ENCODE assay signal across 8 cellular contexts in the genomic region with DNA sequence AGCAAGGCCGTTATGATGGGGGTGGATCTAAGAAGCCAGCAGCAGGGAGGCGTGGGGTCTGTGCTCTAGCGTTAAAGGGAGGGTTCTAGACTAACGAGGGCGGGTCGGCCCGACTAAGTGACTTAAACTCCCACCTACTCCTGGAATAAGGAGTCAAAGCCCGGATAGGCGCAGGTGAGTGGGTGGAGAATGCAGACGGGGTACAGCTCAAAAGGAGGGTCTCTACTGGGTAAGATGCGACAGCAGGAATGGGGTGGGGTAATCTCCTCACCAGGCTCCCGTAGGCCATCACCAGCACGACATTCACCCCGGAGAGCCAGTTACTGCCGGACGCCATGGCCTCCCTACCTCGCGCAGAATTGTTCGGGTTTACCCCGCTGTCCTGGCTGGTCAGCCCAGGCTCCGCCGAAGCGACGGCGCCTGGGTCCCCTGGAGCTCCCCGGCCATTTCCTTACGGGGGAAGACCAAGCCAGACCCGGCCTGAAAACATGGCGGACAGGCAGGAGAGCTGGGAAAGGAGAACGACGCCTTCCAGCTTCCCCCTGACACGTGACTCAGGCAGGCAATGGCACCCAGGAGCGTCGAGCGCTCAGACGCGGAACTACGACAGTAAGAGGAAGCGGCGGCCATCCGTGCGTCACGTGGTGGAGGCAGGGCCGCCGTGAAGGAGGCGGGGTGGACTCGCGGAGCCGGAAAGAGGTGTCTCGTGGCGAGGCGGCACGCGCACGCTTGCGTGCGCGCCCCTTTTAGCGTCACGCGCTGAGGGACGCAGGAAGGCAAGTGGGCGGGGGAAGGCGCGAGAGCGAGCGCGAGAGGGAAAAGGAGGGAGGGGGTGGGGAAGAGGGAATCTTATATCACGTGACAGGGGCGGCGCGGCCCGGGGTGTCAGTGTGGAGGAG. TPM values are rescaled to one million over a fixed set of nuclear protein-coding genes. Genes with fewer than 3 reads are reported as not detected.
DNase-seq lines count a peak whose midpoint lies in the region; ATAC-seq and TF ChIP-seq lines count a peak whose summit lies in the region.

A gene with protein sequence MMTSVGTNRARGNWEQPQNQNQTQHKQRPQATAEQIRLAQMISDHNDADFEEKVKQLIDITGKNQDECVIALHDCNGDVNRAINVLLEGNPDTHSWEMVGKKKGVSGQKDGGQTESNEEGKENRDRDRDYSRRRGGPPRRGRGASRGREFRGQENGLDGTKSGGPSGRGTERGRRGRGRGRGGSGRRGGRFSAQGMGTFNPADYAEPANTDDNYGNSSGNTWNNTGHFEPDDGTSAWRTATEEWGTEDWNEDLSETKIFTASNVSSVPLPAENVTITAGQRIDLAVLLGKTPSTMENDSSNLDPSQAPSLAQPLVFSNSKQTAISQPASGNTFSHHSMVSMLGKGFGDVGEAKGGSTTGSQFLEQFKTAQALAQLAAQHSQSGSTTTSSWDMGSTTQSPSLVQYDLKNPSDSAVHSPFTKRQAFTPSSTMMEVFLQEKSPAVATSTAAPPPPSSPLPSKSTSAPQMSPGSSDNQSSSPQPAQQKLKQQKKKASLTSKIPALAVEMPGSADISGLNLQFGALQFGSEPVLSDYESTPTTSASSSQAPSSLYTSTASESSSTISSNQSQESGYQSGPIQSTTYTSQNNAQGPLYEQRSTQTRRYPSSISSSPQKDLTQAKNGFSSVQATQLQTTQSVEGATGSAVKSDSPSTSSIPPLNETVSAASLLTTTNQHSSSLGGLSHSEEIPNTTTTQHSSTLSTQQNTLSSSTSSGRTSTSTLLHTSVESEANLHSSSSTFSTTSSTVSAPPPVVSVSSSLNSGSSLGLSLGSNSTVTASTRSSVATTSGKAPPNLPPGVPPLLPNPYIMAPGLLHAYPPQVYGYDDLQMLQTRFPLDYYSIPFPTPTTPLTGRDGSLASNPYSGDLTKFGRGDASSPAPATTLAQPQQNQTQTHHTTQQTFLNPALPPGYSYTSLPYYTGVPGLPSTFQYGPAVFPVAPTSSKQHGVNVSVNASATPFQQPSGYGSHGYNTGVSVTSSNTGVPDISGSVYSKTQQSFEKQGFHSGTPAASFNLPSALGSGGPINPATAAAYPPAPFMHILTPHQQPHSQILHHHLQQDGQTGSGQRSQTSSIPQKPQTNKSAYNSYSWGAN (plus strand): TSS at position 885 of the 899 bp plus-strand sequence. CDS start 4,169 bp downstream, outside the sequence.

- H3K4me3 ChIP-seq in spleen = peak within 1 kb of the TSS; percentile 66 to 83 (median 74)

- DNase-seq in AG08396 (ENCODE audit: low spot score) (peak; percentile 95), NCI-H345 treated with DMSO at 0.1 percent for 48 hours (lab: John Stamatoyannopoulos, UW; ENCODE audit: unreplicated experiment) (peak; percentile 100), inferior parietal cortex (ENCODE audit: extremely low spot score) (peak; percentile 99), spleen (peak; percentile 100)
- DNase-seq in activated CD4-positive, CD25-positive, alpha-beta regulatory T cell (lab: John Stamatoyannopoulos, UW) = peak; percentile 94 to 98 (median 97)
- DNase-seq in central memory CD4-positive, alpha-beta T cell = peak; percentile 99

- ATAC-seq in GM19023 (IDR thresholded peaks at IDR 0.05; ENCODE audit: unreplicated experiment) (peak; percentile 90), HG03280 (IDR thresholded peaks at IDR 0.05; ENCODE audit: unreplicated experiment) (peak; percentile 91)

- peak within 1 kb of the TSS; percentile 92 to 99 (median 97) for H3K27ac ChIP-seq in spleen

- peaks cover 43 to 81% (median 70%) of the 10 kb centered on the region in 6 donors for H3K4me1 ChIP-seq in spleen

- no peaks in the 10 kb centered on the region for H3K9me3 ChIP-seq in spleen

- peak in 1 of 11 experiments; percentile 37 for TF ChIP-seq CTCF in spleen (IDR thresholded peaks at IDR 0.05 in 8 of 11, conservative IDR thresholded peaks at IDR 0.05 in 3 of 11)

- H3K27me3 ChIP-seq in spleen (replicated peaks in 1 of 7) = no peaks in the 10 kb centered on the region

- 0 to 1% (median 1%) methylated on average over 42 to 73 of the region's 73 CpGs for WGBS in spleen, 5 donors

- H3K36me3 ChIP-seq in spleen = peaks cover 0 to 42% (median 26%) of the 10 kb centered on the region in 6 donors

- TF ChIP-seq POLR2A in spleen (IDR thresholded peaks at IDR 0.05) = peak in 1 of 3 donors; percentile 71

- intact Hi-C loops in spleen (cut with DNase I; ENCODE audit: low total_unique reads) = no loop called here

RNA-seq across cellular contexts. Expression of the gene that starts here (rescaled TPM):
- 100 to 1,000 TPM in 5 of 7 donors, 10 to 100 TPM in 2; 89.5 to 156 (median 134) TPM for total RNA-seq in spleen
- 10 to 100 TPM; 36.8 to 58.0 (median 44.4) TPM for polyA plus RNA-seq in spleen

Comparison
In these comparisons a context has a peak if more than half of its experiments do, and no peak if none do; other contexts are left out.
1. Peak in every context shown above with its lines: DNase-seq, ATAC-seq, H3K4me3 ChIP-seq and H3K27ac ChIP-seq.